40 cellular contexts compared by ENCODE assay signal in genomic region chr4:166763018-166763417, GRCh38.
"Had no signal": no experiment of that assay in that cellular context is flagged by ENCODE, and none has a peak within 500 bp of the region (broad histone marks: within the 10 kb centered on the region; RNA-seq: fewer than 3 reads in every experiment).

No MANE protein-coding gene starts in this region.

- H3K4me1 ChIP-seq: adrenal gland, ascending aorta, body of pancreas, breast epithelium had no signal

- H3K27ac ChIP-seq: adrenal gland, ascending aorta, body of pancreas, brain microvascular endothelial cell, breast epithelium, cardiac muscle cell had no signal

- H3K4me1 Mint-ChIP-seq: activated naive CD4-positive, alpha-beta T cell treated with anti-CD3 and anti-CD28 coated beads, Interleukin-2, amount 10 ng/mL, durations not matched to agents 7 days and 5 days; activated naive CD4-positive, alpha-beta T cell treated with anti-CD3 and anti-CD28 coated beads, Interleukin-2, amount 50 U/mL, for 24 hours; activated naive CD8-positive, alpha-beta T cell treated with anti-CD3 and anti-CD28 coated beads for 36 hours; activated naive CD8-positive, alpha-beta T cell treated with anti-CD3 and anti-CD28 coated beads, Interleukin-2, amount 10 ng/mL, durations not matched to agents 7 days and 5 days; activated naive CD8-positive, alpha-beta T cell treated with anti-CD3 and anti-CD28 coated beads, Interleukin-2, amount 50 U/mL, for 24 hours; activated T-helper 17 cell treated with anti-CD3 and anti-CD28 coated beads, Interleukin-2, amount 50 U/mL, for 72 hours; brain; central memory CD8-positive, alpha-beta T cell had no signal

- ATAC-seq: activated naive CD4-positive, alpha-beta T cell treated with anti-CD3 and anti-CD28 coated beads, Interleukin-2, amount 50 U/mL, for 72 hours; activated naive CD8-positive, alpha-beta T cell treated with anti-CD3 and anti-CD28 coated beads, Interleukin-2, amount 50 U/mL, for 24 hours; activated T-cell treated with anti-CD3 and anti-CD28 coated beads, Interleukin-2, amount 50 U/mL, for 4 hours; activated T-cell treated with anti-CD3 and anti-CD28 coated beads, Interleukin-2, amount 50 U/mL, for 72 hours; activated T-helper 17 cell treated with anti-CD3 and anti-CD28 coated beads, Interleukin-2, amount 50 U/mL, for 72 hours; body of pancreas had no signal

- H3K4me3 ChIP-seq: adrenal gland, ascending aorta, body of pancreas, breast epithelium, cardiac muscle cell had no signal

- H3K9me3 ChIP-seq: ascending aorta, body of pancreas had no signal

- DNase-seq: activated effector memory CD4-positive, alpha-beta T cell treated with anti-CD3 and anti-CD28 coated beads, Interleukin-2, amount 50 U/mL, for 16 hours; activated effector memory CD4-positive, alpha-beta T cell treated with Interleukin-2 at 50 U/mL for 16 hours; activated gamma-delta T cell; activated gamma-delta T cell treated with Interleukin-2 at 50 U/mL for 16 hours; activated naive CD4-positive, alpha-beta T cell; activated naive CD4-positive, alpha-beta T cell treated with anti-CD3 and anti-CD28 coated beads for 36 hours; activated naive CD4-positive, alpha-beta T cell treated with anti-CD3 and anti-CD28 coated beads, Interleukin-2, amount 10 ng/mL, durations not matched to agents 7 days and 5 days; activated naive CD4-positive, alpha-beta T cell treated with anti-CD3 and anti-CD28 coated beads, Interleukin-2, amount 50 U/mL, for 16 hours; activated naive CD4-positive, alpha-beta T cell treated with Interleukin-2 at 50 U/mL for 16 hours; activated naive CD8-positive, alpha-beta T cell treated with anti-CD3 and anti-CD28 coated beads for 36 hours; activated naive CD8-positive, alpha-beta T cell treated with anti-CD3 and anti-CD28 coated beads, Interleukin-2, amount 10 ng/mL, durations not matched to agents 7 days and 5 days; activated naive CD8-positive, alpha-beta T cell treated with anti-CD3 and anti-CD28 coated beads, Interleukin-2, amount 50 U/mL, for 24 hours; activated T-cell treated with anti-CD3 and anti-CD28 coated beads, Interleukin-2, amount 50 U/mL, for 1 hour; activated T-cell treated with anti-CD3 and anti-CD28 coated beads, Interleukin-2, amount 50 U/mL, for 24 hours; activated T-cell treated with anti-CD3 and anti-CD28 coated beads, Interleukin-2, amount 50 U/mL, for 4 hours; activated T-cell treated with anti-CD3 and anti-CD28 coated beads, Interleukin-2, amount 50 U/mL, for 48 hours; activated T-cell treated with anti-CD3 and anti-CD28 coated beads, Interleukin-2, amount 50 U/mL, for 72 hours; adrenal gland; amniotic stem cell; amygdala; anterior cingulate cortex; aorta; body of pancreas; brain microvascular endothelial cell; caudate nucleus; central memory CD4-positive, alpha-beta T cell; cerebellar nuclear complex had no signal

- H3K36me3 ChIP-seq: adrenal gland, ascending aorta, brain microvascular endothelial cell, breast epithelium, cardiac muscle cell had no signal

- H3K27ac Mint-ChIP-seq: activated naive CD4-positive, alpha-beta T cell treated with anti-CD3 and anti-CD28 coated beads for 36 hours; activated naive CD4-positive, alpha-beta T cell treated with anti-CD3 and anti-CD28 coated beads, Interleukin-2, amount 10 ng/mL, durations not matched to agents 7 days and 5 days; activated naive CD4-positive, alpha-beta T cell treated with anti-CD3 and anti-CD28 coated beads, Interleukin-2, amount 50 U/mL, for 24 hours; activated naive CD4-positive, alpha-beta T cell treated with anti-CD3 and anti-CD28 coated beads, Interleukin-2, amount 50 U/mL, for 72 hours; activated naive CD8-positive, alpha-beta T cell; activated naive CD8-positive, alpha-beta T cell treated with anti-CD3 and anti-CD28 coated beads for 36 hours; activated naive CD8-positive, alpha-beta T cell treated with anti-CD3 and anti-CD28 coated beads, Interleukin-2, amount 10 ng/mL, durations not matched to agents 7 days and 5 days; activated naive CD8-positive, alpha-beta T cell treated with anti-CD3 and anti-CD28 coated beads, Interleukin-2, amount 50 U/mL, for 24 hours; activated T-cell treated with anti-CD3 and anti-CD28 coated beads, Interleukin-2, amount 50 U/mL, for 24 hours; activated T-cell treated with anti-CD3 and anti-CD28 coated beads, Interleukin-2, amount 50 U/mL, for 72 hours; activated T-helper 1 cell treated with anti-CD3 and anti-CD28 coated beads, Interleukin-12 subunit alpha, Interleukin-12 subunit beta, Interleukin-2, Interleukin-4 antibody, amounts not matched to agents 30 ng/mL and 10 ng/mL and 1 ng/mL, durations not matched to agents 14 hours and 24 hours and 36 hours; activated T-helper 17 cell treated with anti-CD3 and anti-CD28 coated beads, Interleukin-2, amount 50 U/mL, for 72 hours; activated T-helper 2 cell treated with anti-CD3 and anti-CD28 coated beads, Interferon-gamma antibody, Interleukin-2, Interleukin-4, amounts not matched to agents 10 μg/mL and 5 μg/mL and 100 μg/mL, durations not matched to agents 14 hours and 24 hours and 36 hours; brain had no signal

- H3K4me3 Mint-ChIP-seq: activated naive CD4-positive, alpha-beta T cell treated with anti-CD3 and anti-CD28 coated beads for 36 hours; activated naive CD4-positive, alpha-beta T cell treated with anti-CD3 and anti-CD28 coated beads, Interleukin-2, amount 10 ng/mL, durations not matched to agents 7 days and 5 days; activated naive CD4-positive, alpha-beta T cell treated with anti-CD3 and anti-CD28 coated beads, Interleukin-2, amount 50 U/mL, for 24 hours; activated naive CD8-positive, alpha-beta T cell; activated naive CD8-positive, alpha-beta T cell treated with anti-CD3 and anti-CD28 coated beads for 36 hours; activated naive CD8-positive, alpha-beta T cell treated with anti-CD3 and anti-CD28 coated beads, Interleukin-2, amount 10 ng/mL, durations not matched to agents 7 days and 5 days; activated naive CD8-positive, alpha-beta T cell treated with anti-CD3 and anti-CD28 coated beads, Interleukin-2, amount 50 U/mL, for 24 hours; activated T-cell treated with anti-CD3 and anti-CD28 coated beads, Interleukin-2, amount 50 U/mL, for 24 hours; activated T-cell treated with anti-CD3 and anti-CD28 coated beads, Interleukin-2, amount 50 U/mL, for 4 hours; activated T-cell treated with anti-CD3 and anti-CD28 coated beads, Interleukin-2, amount 50 U/mL, for 72 hours; activated T-helper 1 cell treated with anti-CD3 and anti-CD28 coated beads, Interleukin-12 subunit alpha, Interleukin-12 subunit beta, Interleukin-2, Interleukin-4 antibody, amounts not matched to agents 30 ng/mL and 10 ng/mL and 1 ng/mL, durations not matched to agents 14 hours and 24 hours and 36 hours; activated T-helper 17 cell treated with anti-CD3 and anti-CD28 coated beads, Interleukin-2, amount 50 U/mL, for 72 hours; brain; central memory CD8-positive, alpha-beta T cell had no signal

- FAIRE-seq: astrocyte, bronchial epithelial cell had no signal

- H3K27me3 ChIP-seq: adrenal gland, ascending aorta, body of pancreas, brain microvascular endothelial cell, breast epithelium, cardiac muscle cell had no signal

- H3K36me3 Mint-ChIP-seq: activated naive CD4-positive, alpha-beta T cell treated with anti-CD3 and anti-CD28 coated beads, Interleukin-2, amount 10 ng/mL, durations not matched to agents 7 days and 5 days; activated naive CD4-positive, alpha-beta T cell treated with anti-CD3 and anti-CD28 coated beads, Interleukin-2, amount 50 U/mL, for 24 hours; activated naive CD8-positive, alpha-beta T cell; activated naive CD8-positive, alpha-beta T cell treated with anti-CD3 and anti-CD28 coated beads for 36 hours; activated naive CD8-positive, alpha-beta T cell treated with anti-CD3 and anti-CD28 coated beads, Interleukin-2, amount 10 ng/mL, durations not matched to agents 7 days and 5 days; brain had no signal

- H3K9me3 Mint-ChIP-seq: activated naive CD8-positive, alpha-beta T cell treated with anti-CD3 and anti-CD28 coated beads, Interleukin-2, amount 10 ng/mL, durations not matched to agents 7 days and 5 days had no signal

- H3K27me3 Mint-ChIP-seq: activated naive CD4-positive, alpha-beta T cell treated with anti-CD3 and anti-CD28 coated beads, Interleukin-2, amount 10 ng/mL, durations not matched to agents 7 days and 5 days; activated naive CD4-positive, alpha-beta T cell treated with anti-CD3 and anti-CD28 coated beads, Interleukin-2, amount 50 U/mL, for 24 hours; activated naive CD8-positive, alpha-beta T cell; activated naive CD8-positive, alpha-beta T cell treated with anti-CD3 and anti-CD28 coated beads for 36 hours; activated naive CD8-positive, alpha-beta T cell treated with anti-CD3 and anti-CD28 coated beads, Interleukin-2, amount 10 ng/mL, durations not matched to agents 7 days and 5 days; activated naive CD8-positive, alpha-beta T cell treated with anti-CD3 and anti-CD28 coated beads, Interleukin-2, amount 50 U/mL, for 24 hours; activated T-cell treated with anti-CD3 and anti-CD28 coated beads, Interleukin-2, amount 50 U/mL, for 24 hours; activated T-helper 17 cell treated with anti-CD3 and anti-CD28 coated beads, Interleukin-2, amount 50 U/mL, for 72 hours; brain; central memory CD8-positive, alpha-beta T cell had no signal
